Comparison of ENCODE assay signal across 16 cellular contexts in the genomic region with DNA sequence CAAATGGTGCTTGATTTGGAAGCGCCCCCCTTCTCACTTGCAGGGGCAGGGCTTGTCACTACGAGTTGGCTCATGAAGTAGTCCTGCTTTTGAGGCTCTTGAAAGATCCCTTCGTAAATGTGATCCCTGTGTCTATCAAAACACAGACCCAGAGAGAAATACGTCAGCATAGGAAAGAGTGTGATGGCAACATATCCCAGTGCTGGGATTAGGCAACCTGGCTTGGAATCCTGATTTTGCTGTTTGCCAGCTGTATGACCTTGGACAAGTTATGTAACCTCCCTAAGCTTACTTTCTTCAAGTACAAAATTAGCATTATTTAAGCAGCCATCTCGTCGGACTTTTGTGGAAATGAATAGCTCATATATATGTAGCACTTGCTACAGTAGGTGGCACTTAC.
"Had no signal": no experiment of that assay in that cellular context is flagged by ENCODE, and none has a peak within 500 bp of the region (broad histone marks: within the 10 kb centered on the region; RNA-seq: fewer than 3 reads in every experiment).

No MANE protein-coding gene starts in this region.

- H3K36me3 Mint-ChIP-seq: naive B cell had no signal

- H3K9me3 Mint-ChIP-seq: activated CD4-positive, alpha-beta T cell treated with anti-CD3 and anti-CD28 coated beads, Interleukin-2, amount 10 ng/mL, durations not matched to agents 7 days and 5 days; activated T-helper 17 cell treated with anti-CD3 and anti-CD28 coated beads, Interleukin-2, amount 50 U/mL, for 72 hours had no signal

- DNase-seq: activated CD4-positive, alpha-beta T cell treated with anti-CD3 and anti-CD28 coated beads, Interleukin-2, amount 10 ng/mL, durations not matched to agents 7 days and 5 days; activated CD4-positive, CD25-positive, alpha-beta regulatory T cell; activated CD8-positive, alpha-beta memory T cell treated with anti-CD3 and anti-CD28 coated beads for 24 hours; activated naive CD4-positive, alpha-beta T cell treated with anti-CD3 and anti-CD28 coated beads for 36 hours; brain microvascular endothelial cell; dermis blood vessel endothelial cell; erythroblast; foreskin melanocyte; naive B cell; posterior cingulate gyrus; sigmoid colon; stimulated activated CD4-positive, alpha-beta T cell treated with anti-CD3 and anti-CD28 coated beads, Interleukin-2, amount 100 ng/mL, for 48 hours; stimulated activated naive CD4-positive, alpha-beta T cell treated with Interleukin-2 at 50 U/mL for 16 hours; T-helper 17 cell had no signal

- H3K27ac Mint-ChIP-seq: activated CD4-positive, alpha-beta T cell treated with anti-CD3 and anti-CD28 coated beads, Interleukin-2, amount 10 ng/mL, durations not matched to agents 7 days and 5 days; activated naive CD4-positive, alpha-beta T cell treated with anti-CD3 and anti-CD28 coated beads for 36 hours; activated T-helper 17 cell treated with anti-CD3 and anti-CD28 coated beads, Interleukin-2, amount 50 U/mL, for 72 hours; naive B cell; T-helper 17 cell had no signal

- H3K4me3 Mint-ChIP-seq: activated CD4-positive, alpha-beta T cell treated with anti-CD3 and anti-CD28 coated beads, Interleukin-2, amount 10 ng/mL, durations not matched to agents 7 days and 5 days; activated naive CD4-positive, alpha-beta T cell treated with anti-CD3 and anti-CD28 coated beads for 36 hours; activated T-helper 17 cell treated with anti-CD3 and anti-CD28 coated beads, Interleukin-2, amount 50 U/mL, for 72 hours; naive B cell; T-helper 17 cell had no signal

- H3K4me3 ChIP-seq: lung, sigmoid colon had no signal

- H3K27me3 Mint-ChIP-seq: activated CD4-positive, alpha-beta T cell treated with anti-CD3 and anti-CD28 coated beads, Interleukin-2, amount 10 ng/mL, durations not matched to agents 7 days and 5 days; activated T-helper 17 cell treated with anti-CD3 and anti-CD28 coated beads, Interleukin-2, amount 50 U/mL, for 72 hours had no signal

- ATAC-seq: activated T-helper 17 cell treated with anti-CD3 and anti-CD28 coated beads, Interleukin-2, amount 50 U/mL, for 72 hours; T-helper 17 cell had no signal

- H3K4me1 Mint-ChIP-seq: activated CD4-positive, alpha-beta T cell treated with anti-CD3 and anti-CD28 coated beads, Interleukin-2, amount 10 ng/mL, durations not matched to agents 7 days and 5 days; activated T-helper 17 cell treated with anti-CD3 and anti-CD28 coated beads, Interleukin-2, amount 50 U/mL, for 72 hours; naive B cell; T-helper 17 cell had no signal
